In the genomic region with DNA sequence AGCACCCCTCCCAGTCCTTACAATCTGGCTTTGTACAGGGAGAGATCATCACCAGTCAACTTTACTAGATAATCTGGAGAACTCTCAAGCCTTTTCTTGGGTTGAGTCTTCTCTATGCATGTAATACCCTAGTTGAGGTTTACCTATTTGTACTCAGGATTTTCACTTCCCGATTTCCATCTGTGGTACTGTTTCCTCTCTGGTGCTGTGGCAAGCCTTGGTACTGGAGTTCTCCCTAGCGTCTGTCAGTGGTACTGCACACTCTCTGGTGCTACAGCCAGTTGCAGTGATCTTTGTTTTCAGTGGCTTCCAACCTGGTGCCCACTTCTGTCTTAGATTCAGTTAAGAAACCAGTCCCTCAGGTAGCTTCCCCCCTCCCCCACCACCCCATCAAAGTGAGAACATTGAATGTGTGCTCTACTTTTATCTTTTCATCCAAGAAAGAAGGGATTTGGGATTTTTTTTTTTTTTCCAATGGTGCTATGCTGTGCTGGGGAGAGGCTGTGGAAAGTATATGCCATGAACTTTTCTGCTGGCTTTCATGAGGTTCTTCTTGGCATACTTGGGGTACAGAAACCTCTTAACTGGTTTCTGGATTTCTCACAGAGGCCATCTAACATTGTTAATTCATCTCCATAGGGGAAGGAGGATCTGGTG, we compare ENCODE assay signal across 8 cellular contexts.
DNase-seq lines count a peak whose midpoint lies in the region; ATAC-seq and TF ChIP-seq lines count a peak whose summit lies in the region.

No MANE protein-coding gene starts in this region.

- no peaks in the 10 kb centered on the region for H3K36me3 ChIP-seq in spleen

- intact Hi-C loops in head of caudate nucleus (cut with DNase I) (no loop called here), spleen (cut with DNase I; ENCODE audit: low total_unique reads) (no loop called here)

- peak; percentile 73 to 93 (median 88) for TF ChIP-seq CTCF in spleen (IDR thresholded peaks at IDR 0.05 in 8 of 11, conservative IDR thresholded peaks at IDR 0.05 in 3 of 11)

- DNase-seq in COLO829 (ENCODE audit: low spot score) (peak; percentile 48), SHP77 treated with DMSO at 0.1 percent for 48 hours (lab: John Stamatoyannopoulos, UW) (peak; percentile 18), head of caudate nucleus (peak in 41 of 42 donors; percentile 20 to 89 (median 72)), spleen (peak; percentile 77), NCI-H2196 (lab: John Stamatoyannopoulos, UW; ENCODE audit: unreplicated experiment) (no peak)
- peak; percentile 35 for DNase-seq in activated T-helper 9 cell treated with anti-CD3 and anti-CD28 coated beads, Interleukin-2, amount 50 U/mL, for 16 hours (ENCODE audit: low read depth)

- 3 to 11% (median 5%) methylated on average over 2 of the region's 2 CpGs for WGBS in spleen, 5 donors

- no peaks in the 10 kb centered on the region for H3K9me3 ChIP-seq in spleen

- H3K4me1 ChIP-seq in spleen = peaks cover 0 to 11% (median 2%) of the 10 kb centered on the region in 6 donors

- no peak overlapping the region for H3K4me3 ChIP-seq in spleen

- no peaks in the 10 kb centered on the region for H3K27me3 ChIP-seq in spleen (replicated peaks in 1 of 7)

- no peak for TF ChIP-seq POLR2A in spleen (IDR thresholded peaks at IDR 0.05)

- H3K27ac ChIP-seq in spleen = no peak overlapping the region

- ATAC-seq in GM19351 (IDR thresholded peaks at IDR 0.05; ENCODE audit: unreplicated experiment) (peak; percentile 100), HG03354 (IDR thresholded peaks at IDR 0.05; ENCODE audit: poor library complexity, severe bottlenecking, unreplicated experiment) (peak; percentile 100)
